8 cellular contexts compared by ENCODE assay signal in the genomic region with DNA sequence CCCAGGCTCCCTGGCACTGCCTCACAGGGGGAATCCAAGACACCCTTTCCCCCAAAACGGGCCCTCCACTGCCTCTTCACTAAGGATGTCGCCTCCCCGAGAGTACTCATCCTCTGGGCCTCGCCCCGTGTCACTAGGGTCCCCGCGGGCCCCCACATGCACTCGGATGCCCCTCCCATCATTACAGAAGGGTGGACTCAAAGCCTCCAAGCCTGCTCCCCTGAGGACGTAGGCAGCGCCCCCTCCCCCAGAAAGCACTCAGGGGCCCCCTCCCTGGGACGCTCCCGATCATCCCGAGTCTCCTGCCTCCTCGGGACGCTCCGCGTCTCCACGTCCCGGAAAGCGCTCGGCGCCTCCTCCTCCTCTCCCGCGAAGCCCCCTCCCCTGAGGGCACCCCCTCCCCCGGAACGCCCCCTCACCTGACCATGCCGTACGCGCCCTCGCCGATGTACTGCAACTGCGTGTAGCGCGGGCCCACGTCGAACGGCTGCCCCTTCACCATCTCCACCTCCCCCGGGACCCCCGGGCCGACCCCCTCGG. TPM values are rescaled to one million over a fixed set of nuclear protein-coding genes. Genes with fewer than 3 reads are reported as not detected.
DNase-seq lines count a peak whose midpoint lies in the region; ATAC-seq and TF ChIP-seq lines count a peak whose summit lies in the region.

No MANE protein-coding gene starts in this region.

- H3K27ac Mint-ChIP-seq in stimulated activated effector memory CD8-positive, alpha-beta T cell treated with anti-CD3 and anti-CD28 coated beads, Interleukin-12 subunit alpha, Interleukin-12 subunit beta, amount 100 ng/mL, for 72 hours, result peak overlapping the region; percentile 93

- H4K20me1 ChIP-seq in DOHH2 (ENCODE audit: control insufficient read depth, insufficient read depth, low read depth, low read length) (no peaks in the 10 kb centered on the region), Karpas-422 (ENCODE audit: insufficient read depth, low read depth, low read length) (no peaks in the 10 kb centered on the region)

- H3K36me3 ChIP-seq in DOHH2 (ENCODE audit: control insufficient read depth, low read length) (peaks cover 17% of the 10 kb centered on the region; the same call in 1 of the 2 replicates), Karpas-422 (ENCODE audit: insufficient read depth, low read length) (peaks cover 3% of the 10 kb centered on the region; the same call in 1 of the 2 replicates), iPS-20b (ENCODE audit: insufficient read depth, low read depth, low read length) (peaks cover 11% of the 10 kb centered on the region; the same call in 1 of the 2 replicates)

- H3K79me2 ChIP-seq in DOHH2 (ENCODE audit: control insufficient read depth, low read length) (peaks cover 6% of the 10 kb centered on the region), Karpas-422 (ENCODE audit: low read length) (peaks cover 11% of the 10 kb centered on the region)

- H3K9ac ChIP-seq in Karpas-422 (ENCODE audit: low read length), result peak overlapping the region; percentile 88
- H3K9ac ChIP-seq in iPS-20b (ENCODE audit: low read depth, low read length), result peak overlapping the region; percentile 80; the same call in 1 of the 2 replicates

- H3K27me3 ChIP-seq in DOHH2 (ENCODE audit: control insufficient read depth, low read length) (peaks cover 4% of the 10 kb centered on the region; the same call in 1 of the 2 replicates), Karpas-422 (ENCODE audit: low read length) (no peaks in the 10 kb centered on the region), iPS-20b (ENCODE audit: insufficient read depth, low read length) (no peaks in the 10 kb centered on the region)

- H3K4me2 ChIP-seq in DOHH2 (ENCODE audit: low read length), result peak overlapping the region; percentile 82
- H3K4me2 ChIP-seq in Karpas-422 (ENCODE audit: low read depth, low read length, poor library complexity, severe bottlenecking), result peak overlapping the region; percentile 96

- peak overlapping the region; percentile 24; the same call in 1 of the 2 replicates for H3K27ac ChIP-seq in DOHH2 (ENCODE audit: low read depth, low read length)
- peak overlapping the region; percentile 71 for H3K27ac ChIP-seq in Karpas-422 (ENCODE audit: low read length)
- peak overlapping the region; percentile 98 for H3K27ac ChIP-seq in angular gyrus (ENCODE audit: low read depth, low read length)
- no peak overlapping the region for H3K27ac ChIP-seq in iPS-20b (ENCODE audit: low read length)

- H3K9me3 ChIP-seq in DOHH2 (ENCODE audit: control insufficient read depth, insufficient read depth, low read length) (no peaks in the 10 kb centered on the region), Karpas-422 (ENCODE audit: low read length) (no peaks in the 10 kb centered on the region), iPS-20b (ENCODE audit: insufficient read depth, low read depth, low read length) (no peaks in the 10 kb centered on the region)

- H3K4me1 ChIP-seq in DOHH2 (ENCODE audit: control insufficient read depth, low read length), result peaks cover 43% of the 10 kb centered on the region
- peaks cover 14% of the 10 kb centered on the region for H3K4me1 ChIP-seq in Karpas-422 (ENCODE audit: low read length)
- H3K4me1 ChIP-seq in iPS-20b (ENCODE audit: insufficient read depth, low read length), result peaks cover 3% of the 10 kb centered on the region; the same call in 1 of the 2 replicates

- H3K4me3 Mint-ChIP-seq in stimulated activated effector memory CD8-positive, alpha-beta T cell treated with anti-CD3 and anti-CD28 coated beads, Interleukin-12 subunit alpha, Interleukin-12 subunit beta, amount 100 ng/mL, for 72 hours, result peak overlapping the region; percentile 80

- peak; percentile 47 for ATAC-seq in stimulated activated effector memory CD8-positive, alpha-beta T cell treated with anti-CD3 and anti-CD28 coated beads, Interleukin-12 subunit alpha, Interleukin-12 subunit beta, amount 100 ng/mL, for 72 hours
- ATAC-seq in HG02798 (IDR thresholded peaks at IDR 0.05; ENCODE audit: poor library complexity, unreplicated experiment), result no peak

- H2AFZ ChIP-seq in Karpas-422 (ENCODE audit: low read length), result peak overlapping the region; percentile 12; the same call in 1 of the 2 replicates

- 0 out of 2 replicates have a peak, but pooled peaks cover 5% of the 10 kb centered on the region for H3F3A ChIP-seq in DOHH2 (ENCODE audit: control insufficient read depth, insufficient read depth)

- H3K4me3 ChIP-seq in DOHH2 (ENCODE audit: low read length), result peak overlapping the region; percentile 75
- H3K4me3 ChIP-seq in Karpas-422 (ENCODE audit: low read length), result peak overlapping the region; percentile 73
- peak overlapping the region; percentile 86 for H3K4me3 ChIP-seq in iPS-20b (ENCODE audit: low read length)

- H3K9me2 ChIP-seq in DOHH2 (replicated peaks; ENCODE audit: control insufficient read depth, low read length) (no peaks in the 10 kb centered on the region), Karpas-422 (replicated peaks; ENCODE audit: insufficient read depth, low read length) (no peaks in the 10 kb centered on the region)

- peaks cover 38% of the 10 kb centered on the region for H3K4me1 Mint-ChIP-seq in stimulated activated effector memory CD8-positive, alpha-beta T cell treated with anti-CD3 and anti-CD28 coated beads, Interleukin-12 subunit alpha, Interleukin-12 subunit beta, amount 100 ng/mL, for 72 hours

- H3K9me3 Mint-ChIP-seq in stimulated activated effector memory CD8-positive, alpha-beta T cell treated with anti-CD3 and anti-CD28 coated beads, Interleukin-12 subunit alpha, Interleukin-12 subunit beta, amount 100 ng/mL, for 72 hours, result no peaks in the 10 kb centered on the region

- TF ChIP-seq CTCF in DOHH2 (IDR thresholded peaks at IDR 0.05; ENCODE audit: low read depth, low read length, poor library complexity, severe bottlenecking), result no peak

- peak; percentile 74 for DNase-seq in Karpas-422
- peak in 1 of 2 donors; percentile 58 for DNase-seq in stimulated activated effector memory CD8-positive, alpha-beta T cell treated with anti-CD3 and anti-CD28 coated beads, Interleukin-12 subunit alpha, Interleukin-12 subunit beta, amount 100 ng/mL, for 72 hours (ENCODE audit: low spot score in 2 of 2)
- no peak for DNase-seq in NCI-H510A treated with DMSO at 0.1 percent for 48 hours (lab: John Stamatoyannopoulos, UW)
- no peak for DNase-seq in GOT3 (lab: John Stamatoyannopoulos, UW)

- peaks cover 27% of the 10 kb centered on the region for H3K36me3 Mint-ChIP-seq in stimulated activated effector memory CD8-positive, alpha-beta T cell treated with anti-CD3 and anti-CD28 coated beads, Interleukin-12 subunit alpha, Interleukin-12 subunit beta, amount 100 ng/mL, for 72 hours

RNA-seq across cellular contexts. Expression of a gene that starts 0.3 kb away (rescaled TPM):
- total RNA-seq in Karpas-422 (2014; rRNA removed; shearing (Covaris generic); ENCODE audit: low replicate concordance), result 29.9 and 55.6 TPM in 2 replicates

RNA-seq across cellular contexts. Expression of a gene that starts 9.4 kb away (rescaled TPM):
- total RNA-seq in Karpas-422 (2014; rRNA removed; shearing (Covaris generic); ENCODE audit: low replicate concordance), result 2.1 and 3.3 TPM in 2 replicates

RNA-seq across cellular contexts. Expression of a gene that starts 26.7 kb away (rescaled TPM):
- total RNA-seq in Karpas-422 (2014; rRNA removed; shearing (Covaris generic); ENCODE audit: low replicate concordance), result 62.1 and 93.0 TPM in 2 replicates

RNA-seq across cellular contexts. Expression of a gene that starts 31.0 kb away (rescaled TPM):
- 1.8 and 2.1 TPM in 2 replicates for total RNA-seq in Karpas-422 (2014; rRNA removed; shearing (Covaris generic); ENCODE audit: low replicate concordance)

RNA-seq across cellular contexts. Expression of a gene that starts 46.9 kb away (rescaled TPM):
- total RNA-seq in Karpas-422 (2014; rRNA removed; shearing (Covaris generic); ENCODE audit: low replicate concordance), result 103 and 154 TPM in 2 replicates
